Comparison of ENCODE assay signal across 24 cellular contexts in the genomic region with DNA sequence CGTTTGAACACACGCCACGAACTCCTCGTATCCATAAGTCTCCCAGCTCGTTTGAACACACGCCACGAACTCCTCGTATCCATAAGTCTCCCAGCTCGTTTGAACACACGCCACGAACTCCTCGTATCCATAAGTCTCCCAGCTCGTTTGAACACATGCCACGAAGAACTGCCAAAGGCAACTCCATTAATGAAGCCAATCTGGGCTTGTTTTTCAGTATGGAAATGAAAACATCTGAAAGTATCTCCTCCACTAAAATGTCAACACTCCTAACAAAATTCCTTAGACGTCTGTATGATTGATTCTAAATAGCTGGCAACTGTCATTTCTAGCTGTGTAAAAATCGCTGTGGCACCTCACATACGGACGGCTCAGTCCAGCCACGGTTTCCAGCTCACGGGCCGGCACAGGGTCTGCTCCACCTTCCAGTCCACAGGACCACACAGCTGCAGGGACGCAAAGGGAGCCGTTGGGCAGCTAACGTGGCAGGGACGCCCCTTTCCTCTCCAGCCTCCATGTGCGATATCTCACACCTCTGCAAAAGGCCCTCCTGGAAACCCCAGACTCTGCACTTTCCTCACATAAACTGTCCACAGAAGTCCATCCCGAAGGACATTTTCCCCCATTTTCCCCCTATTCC.
A peak's percentile ranks its signal among the peaks of the same experiment; 100 is the strongest.
DNase-seq lines count a peak whose midpoint lies in the region; FAIRE-seq and TF ChIP-seq lines count a peak whose summit lies in the region.
"Had no signal": no experiment of that assay in that cellular context is flagged by ENCODE, and none has a peak within 500 bp of the region (broad histone marks: within the 10 kb centered on the region; RNA-seq: fewer than 3 reads in every experiment).

No MANE protein-coding gene starts in this region.

- CTCF ChIA-PET in activated CD4-positive, alpha-beta memory T cell treated with anti-CD3 and anti-CD28 coated beads, Interleukin-2, amount 10 ng/mL, durations not matched to agents 7 days and 5 days (lab: Charles Lee): no interaction called here

- peak overlapping the region in 3 of 5 experiments; percentile 80 to 96 (median 86) for H3K27ac Mint-ChIP-seq in brain
- H3K27ac Mint-ChIP-seq in nephron progenitor cell: peak overlapping the region; percentile 89
- H3K27ac Mint-ChIP-seq in activated CD4-positive, alpha-beta memory T cell treated with anti-CD3 and anti-CD28 coated beads, Interleukin-2, amount 10 ng/mL, durations not matched to agents 7 days and 5 days: no peak overlapping the region
- H3K27ac Mint-ChIP-seq: activated naive CD4-positive, alpha-beta T cell treated with anti-CD3 and anti-CD28 coated beads, Interleukin-2, amount 50 U/mL, for 72 hours; activated T-helper 2 cell treated with anti-CD3 and anti-CD28 coated beads, Interferon-gamma antibody, Interleukin-2, Interleukin-4, amounts not matched to agents 10 μg/mL and 5 μg/mL and 100 μg/mL, durations not matched to agents 14 hours and 24 hours and 36 hours; mesothelial cell of epicardium had no signal

- peaks cover 0 to 25% (median 4%) of the 10 kb centered on the region in 5 experiments for H3K9me3 Mint-ChIP-seq in brain
- H3K9me3 Mint-ChIP-seq in nephron progenitor cell: peaks cover 10% of the 10 kb centered on the region
- no peaks in the 10 kb centered on the region for H3K9me3 Mint-ChIP-seq in activated CD4-positive, alpha-beta memory T cell treated with anti-CD3 and anti-CD28 coated beads, Interleukin-2, amount 10 ng/mL, durations not matched to agents 7 days and 5 days
- H3K9me3 Mint-ChIP-seq: activated naive CD4-positive, alpha-beta T cell treated with anti-CD3 and anti-CD28 coated beads, Interleukin-2, amount 50 U/mL, for 72 hours; activated T-helper 2 cell treated with anti-CD3 and anti-CD28 coated beads, Interferon-gamma antibody, Interleukin-2, Interleukin-4, amounts not matched to agents 10 μg/mL and 5 μg/mL and 100 μg/mL, durations not matched to agents 14 hours and 24 hours and 36 hours; naive thymus-derived CD8-positive, alpha-beta T cell had no signal

- no peak for DNase-seq in AG09309 (ENCODE audit: low read depth)
- DNase-seq in GM12891 (ENCODE audit: insufficient read length, low spot score): peak; percentile 14
- DNase-seq in nephron progenitor cell: no peak
- no peak for DNase-seq in SIG-M5 (lab: John Stamatoyannopoulos, UW)
- DNase-seq in H7: no peak
- DNase-seq in activated CD4-positive, alpha-beta memory T cell treated with anti-CD3 and anti-CD28 coated beads, Interleukin-2, amount 10 ng/mL, durations not matched to agents 7 days and 5 days: no peak
- no peak for DNase-seq in NCI-H2171 treated with DMSO at 0.1 percent for 48 hours (lab: John Stamatoyannopoulos, UW)
- DNase-seq: activated CD4-positive, alpha-beta T cell treated with anti-CD3 and anti-CD28 coated beads, Interleukin-2, amount 50 U/mL, for 4 hours; activated CD4-positive, CD25-positive, alpha-beta regulatory T cell; activated CD8-positive, alpha-beta memory T cell treated with anti-CD3 and anti-CD28 coated beads, Interleukin-2, amount 50 U/mL, for 4 hours; DMS79 treated with DMSO at 0.1 percent for 48 hours; gastrocnemius medialis; GOT3; naive thymus-derived CD8-positive, alpha-beta T cell; NCI-H146; NCI-H526 treated with DMSO at 0.1 percent for 48 hours; stimulated activated naive CD8-positive, alpha-beta T cell treated with anti-CD3 and anti-CD28 coated beads, Interleukin-15, Interleukin-2, amounts not matched to agents 100 U/mL and 50 U/mL, for 24 hours; SW 1271; T1000 had no signal

- H3K4me1 Mint-ChIP-seq in brain (peaks cover 26% of the 10 kb centered on the region), nephron progenitor cell (peaks cover 47% of the 10 kb centered on the region)
- no peaks in the 10 kb centered on the region for H3K4me1 Mint-ChIP-seq in activated CD4-positive, alpha-beta memory T cell treated with anti-CD3 and anti-CD28 coated beads, Interleukin-2, amount 10 ng/mL, durations not matched to agents 7 days and 5 days

- H3K4me3 Mint-ChIP-seq in brain: peak overlapping the region in 2 of 5 experiments; percentile 29 to 57
- no peak overlapping the region for H3K4me3 Mint-ChIP-seq in nephron progenitor cell
- no peak overlapping the region for H3K4me3 Mint-ChIP-seq in activated CD4-positive, alpha-beta memory T cell treated with anti-CD3 and anti-CD28 coated beads, Interleukin-2, amount 10 ng/mL, durations not matched to agents 7 days and 5 days
- H3K4me3 Mint-ChIP-seq: mesothelial cell of epicardium had no signal

- H3K36me3 ChIP-seq in H7 (replicated peaks; ENCODE audit: control insufficient read depth, insufficient read depth, low read length): no peaks in the 10 kb centered on the region
- H3K36me3 ChIP-seq: gastrocnemius medialis, right atrium auricular region had no signal

- H3K4me3 ChIP-seq in AG09309 (ENCODE audit: control insufficient read depth, low read depth, low read length) (peak overlapping the region; percentile 8; the same call in 1 of the 2 replicates), H7 (ENCODE audit: insufficient read depth, low read depth, low read length) (no peak overlapping the region)
- H3K4me3 ChIP-seq: gastrocnemius medialis, right atrium auricular region had no signal

- no peaks in the 10 kb centered on the region for H3K27me3 Mint-ChIP-seq in brain
- H3K27me3 Mint-ChIP-seq in nephron progenitor cell (ENCODE audit: low read depth, poor library complexity): peaks cover 11% of the 10 kb centered on the region
- H3K27me3 Mint-ChIP-seq in activated CD4-positive, alpha-beta memory T cell treated with anti-CD3 and anti-CD28 coated beads, Interleukin-2, amount 10 ng/mL, durations not matched to agents 7 days and 5 days: no peaks in the 10 kb centered on the region
- H3K27me3 Mint-ChIP-seq: naive thymus-derived CD8-positive, alpha-beta T cell had no signal

- TF ChIP-seq POLR2A in GM12891 (IDR thresholded peaks at IDR 0.05; ENCODE audit: low read depth, low read length): no peak

- POLR2A ChIA-PET in activated CD4-positive, alpha-beta memory T cell treated with anti-CD3 and anti-CD28 coated beads, Interleukin-2, amount 10 ng/mL, durations not matched to agents 7 days and 5 days (lab: Charles Lee): no interaction called here

- H3K36me3 Mint-ChIP-seq in brain (peaks cover 39% of the 10 kb centered on the region), nephron progenitor cell (ENCODE audit: low read depth) (peaks cover 36% of the 10 kb centered on the region)
- H3K36me3 Mint-ChIP-seq in activated CD4-positive, alpha-beta memory T cell treated with anti-CD3 and anti-CD28 coated beads, Interleukin-2, amount 10 ng/mL, durations not matched to agents 7 days and 5 days (ENCODE audit: low read depth): peaks cover 3% of the 10 kb centered on the region
- H3K36me3 Mint-ChIP-seq: activated naive CD4-positive, alpha-beta T cell treated with anti-CD3 and anti-CD28 coated beads, Interleukin-2, amount 50 U/mL, for 72 hours had no signal

- TF ChIP-seq CTCF in AG09309 (IDR thresholded peaks at IDR 0.05; ENCODE audit: control insufficient read depth, insufficient read depth, low read depth, low read length, missing control alignments) (no peak), brain (conservative IDR thresholded peaks at IDR 0.05) (no peak), nephron progenitor cell (IDR thresholded peaks at IDR 0.05) (no peak)

- no peaks in the 10 kb centered on the region for H3K27me3 ChIP-seq in H7 (ENCODE audit: control insufficient read depth, insufficient read depth, low read length)
- H3K27me3 ChIP-seq: gastrocnemius medialis, right atrium auricular region had no signal

- FAIRE-seq in GM12891 (lab: Jason Lieb, UNC): no peak

TF ChIP-seq in GM12891, 5 proteins besides CTCF, POLR2A, EP300 and RAD21:
- TF ChIP-seq PAX5 (IDR thresholded peaks at IDR 0.05; ENCODE audit: insufficient read depth, low read length, severe bottlenecking) (no peak), SPI1 (IDR thresholded peaks at IDR 0.05; ENCODE audit: low read depth, low read length) (no peak), POLR2AphosphoS5 (IDR thresholded peaks at IDR 0.05; ENCODE audit: low read depth, low read length) (no peak), TAF1 (IDR thresholded peaks at IDR 0.05; ENCODE audit: low read depth, low read length) (no peak), POU2F2 (IDR thresholded peaks at IDR 0.05; ENCODE audit: low read depth, low read length) (no peak)
